In genomic region chr7:27137603-27138410, GRCh38 we compare ENCODE assay signal across 1 cellular context.
TF ChIP-seq lines count a peak whose summit lies in the region.

No MANE protein-coding gene starts in this region.

TF ChIP-seq in A549, 52 proteins besides CTCF, POLR2A, EP300 and RAD21 (continued from another document):
- TF ChIP-seq ELK1 (IDR thresholded peaks at IDR 0.05; ENCODE audit: low read depth, low read length) (no peak), PBX3 (IDR thresholded peaks at IDR 0.05) (no peak), HOXA7 (CRISPR knock-in tag; IDR thresholded peaks at IDR 0.05) (no peak)
